In the genomic region with DNA sequence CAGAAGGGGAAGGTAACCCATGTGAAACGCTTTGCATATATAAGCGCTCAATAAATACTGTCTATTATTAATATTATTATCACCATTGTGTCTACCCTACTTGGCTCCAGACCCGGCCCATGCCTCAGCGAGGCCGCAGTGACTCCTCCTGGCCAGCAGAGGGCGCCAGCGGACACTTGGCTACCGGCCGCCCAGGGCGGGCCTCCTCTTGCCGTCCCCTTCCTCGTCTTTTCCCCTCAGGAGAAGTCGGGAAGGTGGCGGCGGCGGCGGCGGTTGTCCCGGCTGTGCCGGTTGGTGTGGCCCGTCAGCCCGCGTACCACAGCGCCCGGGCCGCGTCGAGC, we compare ENCODE assay signal across 8 cellular contexts. TPM values are rescaled to one million over a fixed set of nuclear protein-coding genes. Genes with fewer than 3 reads are reported as not detected.
DNase-seq lines count a peak whose midpoint lies in the region; TF ChIP-seq lines count a peak whose summit lies in the region.

Gene AGFG1, plus strand, starts transcription at position 233 of the 341 bp plus-strand sequence. CDS start 266 bp downstream, outside the sequence.

- H3K36me3 ChIP-seq in SK-N-MC (ENCODE audit: insufficient read depth, low read length) (no peaks in the 10 kb centered on the region), suprapubic skin (no peaks in the 10 kb centered on the region)

- peak; percentile 89 for TF ChIP-seq CTCF in LNCaP clone FGC (IDR thresholded peaks at IDR 0.05; ENCODE audit: control insufficient read depth, extremely low read depth, insufficient read depth)
- TF ChIP-seq CTCF in suprapubic skin (IDR thresholded peaks at IDR 0.05) = peak; percentile 92 to 99

- peak within 1 kb of the TSS; percentile 64 for H3K4me3 ChIP-seq in LNCaP clone FGC (ENCODE audit: low read depth, low read length)
- H3K4me3 ChIP-seq in SK-N-MC = peak within 1 kb of the TSS; percentile 88
- peak within 1 kb of the TSS; percentile 98 for H3K4me3 ChIP-seq in suprapubic skin

- 1% methylated on average over 15 of the region's 28 CpGs for WGBS in suprapubic skin

- TF ChIP-seq POLR2A in suprapubic skin (IDR thresholded peaks at IDR 0.05) = peak in 1 of 2 donors; percentile 54

- no peaks in the 10 kb centered on the region for H3K27me3 ChIP-seq in suprapubic skin

- H3K27ac ChIP-seq in SK-N-MC (no peak within 1 kb of the TSS), suprapubic skin (peak within 1 kb of the TSS; percentile 92)

- peaks cover 23% of the 10 kb centered on the region for H3K4me1 ChIP-seq in suprapubic skin

- H3K36me3 Mint-ChIP-seq in activated naive CD4-positive, alpha-beta T cell treated with anti-CD3 and anti-CD28 coated beads for 36 hours (ENCODE audit: low read depth) = peaks cover 6% of the 10 kb centered on the region

- peaks cover 53% of the 10 kb centered on the region for H3K4me1 Mint-ChIP-seq in activated naive CD4-positive, alpha-beta T cell treated with anti-CD3 and anti-CD28 coated beads for 36 hours (ENCODE audit: low read depth)

- no peaks in the 10 kb centered on the region for H3K27me3 Mint-ChIP-seq in activated naive CD4-positive, alpha-beta T cell treated with anti-CD3 and anti-CD28 coated beads for 36 hours (ENCODE audit: low read depth)

- DNase-seq in GM03348 (ENCODE audit: low spot score) (peak; percentile 95), H4 (ENCODE audit: low spot score) (peak; percentile 60), LNCaP clone FGC (ENCODE audit: low read depth) (no peak), SK-N-MC (ENCODE audit: low read depth, low spot score) (no peak), germinal center (ENCODE audit: low spot score) (peak; percentile 88), occipital lobe (lab: John Stamatoyannopoulos, UW) (peak; percentile 76), suprapubic skin (ENCODE audit: low spot score in 2 of 2) (peak; percentile 88 to 90)
- DNase-seq in activated naive CD4-positive, alpha-beta T cell treated with anti-CD3 and anti-CD28 coated beads for 36 hours = peak; percentile 89

- H3K9ac ChIP-seq in SK-N-MC (ENCODE audit: insufficient read length) = peak within 1 kb of the TSS; percentile 78

- CTCF ChIA-PET in activated naive CD4-positive, alpha-beta T cell treated with anti-CD3 and anti-CD28 coated beads for 36 hours (lab: Charles Lee) = interaction anchor here (0.8 to 1.9 kb wide), 7 partner anchors 8 to 74 kb away, joined by 3 to 18 read pairs (median 6); no protein-coding TSS in a partner anchor

- intact Hi-C loops in activated naive CD4-positive, alpha-beta T cell treated with anti-CD3 and anti-CD28 coated beads for 36 hours (cut with micrococcal nuclease) = loop anchor here (1.0 to 2.0 kb wide), 4 partner anchors 8 to 65 kb away; no protein-coding TSS in a partner anchor

- H3K9me3 Mint-ChIP-seq in activated naive CD4-positive, alpha-beta T cell treated with anti-CD3 and anti-CD28 coated beads for 36 hours = no peaks in the 10 kb centered on the region

- no peak for TF ChIP-seq EP300 in suprapubic skin (IDR thresholded peaks at IDR 0.05)

- peak within 1 kb of the TSS; percentile 93 for H3K4me3 Mint-ChIP-seq in activated naive CD4-positive, alpha-beta T cell treated with anti-CD3 and anti-CD28 coated beads for 36 hours

- H3K27ac Mint-ChIP-seq in activated naive CD4-positive, alpha-beta T cell treated with anti-CD3 and anti-CD28 coated beads for 36 hours = peak within 1 kb of the TSS; percentile 93

- no peaks in the 10 kb centered on the region for H3K9me3 ChIP-seq in SK-N-MC (ENCODE audit: low read depth, low read length)
- H3K9me3 ChIP-seq in suprapubic skin = no peaks in the 10 kb centered on the region

RNA-seq across cellular contexts. Expression of gene AGFG1, which starts in this region (rescaled TPM):
- 110 and 129 TPM in 2 replicates for total RNA-seq in H4 (2014; rRNA removed; shearing (Covaris generic))
- total RNA-seq in activated naive CD4-positive, alpha-beta T cell treated with anti-CD3 and anti-CD28 coated beads for 36 hours = 100 to 1,000 TPM; 153 to 157 TPM
- total RNA-seq in occipital lobe (112 TPM), suprapubic skin (10 to 100 TPM; 41.0 to 60.3 (median 55.0) TPM)

Comparison
In these comparisons a context has a peak if more than half of its experiments do, and no peak if none do; other contexts are left out.
1. DNase-seq: peak in GM03348 (single experiment), H4 (single experiment), activated naive CD4-positive, alpha-beta T cell treated with anti-CD3 and anti-CD28 coated beads for 36 hours (single experiment), germinal center (single experiment), occipital lobe (single experiment) and suprapubic skin (2 of 2); none in LNCaP clone FGC (single experiment) and SK-N-MC (single experiment).
2. Peak in every context shown above with its lines, with median percentiles within 50 percentile points of each other: H3K4me3 ChIP-seq.